In the genomic region with DNA sequence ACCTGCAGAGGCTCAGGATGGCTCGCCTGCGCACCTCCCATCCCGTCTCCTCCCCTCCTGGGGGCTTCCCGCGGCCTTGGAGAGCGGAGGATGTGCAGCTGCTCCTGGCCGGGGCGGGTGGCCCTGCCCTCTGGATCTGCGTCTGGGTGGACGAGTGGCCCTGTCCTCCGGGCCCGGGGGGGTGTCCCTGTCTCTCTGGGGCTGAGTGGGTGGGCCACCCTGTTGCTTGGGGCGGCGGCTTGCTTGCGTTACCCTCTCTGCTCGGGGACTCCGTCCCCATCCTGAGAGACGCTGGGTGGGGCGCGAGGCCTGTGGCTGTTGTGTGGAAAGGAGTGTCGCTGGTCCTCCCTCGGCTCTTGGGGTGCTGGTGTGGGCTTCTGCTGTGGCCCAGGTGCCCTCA, we compare ENCODE assay signal across 1 cellular context.
TF ChIP-seq lines count a peak whose summit lies in the region.

No MANE protein-coding gene starts in this region.

TF ChIP-seq in K562, 482 proteins besides CTCF, POLR2A, EP300 and RAD21:
- TF ChIP-seq, protein P1, sequence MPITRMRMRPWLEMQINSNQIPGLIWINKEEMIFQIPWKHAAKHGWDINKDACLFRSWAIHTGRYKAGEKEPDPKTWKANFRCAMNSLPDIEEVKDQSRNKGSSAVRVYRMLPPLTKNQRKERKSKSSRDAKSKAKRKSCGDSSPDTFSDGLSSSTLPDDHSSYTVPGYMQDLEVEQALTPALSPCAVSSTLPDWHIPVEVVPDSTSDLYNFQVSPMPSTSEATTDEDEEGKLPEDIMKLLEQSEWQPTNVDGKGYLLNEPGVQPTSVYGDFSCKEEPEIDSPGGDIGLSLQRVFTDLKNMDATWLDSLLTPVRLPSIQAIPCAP (CRISPR knock-in tag; IDR thresholded peaks at IDR 0.05; ENCODE audit: borderline replicate concordance), result no peak
- TF ChIP-seq POLR3A (IDR thresholded peaks at IDR 0.05; ENCODE audit: borderline replicate concordance, extremely low read depth, insufficient read depth, insufficient read length) (no peak), ZNF212 (CRISPR knock-in tag; IDR thresholded peaks at IDR 0.05) (no peak), CCNT2 (IDR thresholded peaks at IDR 0.05; ENCODE audit: borderline replicate concordance, extremely low read depth, insufficient read length, low read depth, low read length) (no peak), RBM22 (IDR thresholded peaks at IDR 0.05; ENCODE audit: low read depth, low read length, poor library complexity, severe bottlenecking) (peak; percentile 22), POLR2G (IDR thresholded peaks at IDR 0.05; ENCODE audit: low read depth, low read length) (peak; percentile 31; the same call in 1 of the 2 replicates)
- TF ChIP-seq, protein P2, sequence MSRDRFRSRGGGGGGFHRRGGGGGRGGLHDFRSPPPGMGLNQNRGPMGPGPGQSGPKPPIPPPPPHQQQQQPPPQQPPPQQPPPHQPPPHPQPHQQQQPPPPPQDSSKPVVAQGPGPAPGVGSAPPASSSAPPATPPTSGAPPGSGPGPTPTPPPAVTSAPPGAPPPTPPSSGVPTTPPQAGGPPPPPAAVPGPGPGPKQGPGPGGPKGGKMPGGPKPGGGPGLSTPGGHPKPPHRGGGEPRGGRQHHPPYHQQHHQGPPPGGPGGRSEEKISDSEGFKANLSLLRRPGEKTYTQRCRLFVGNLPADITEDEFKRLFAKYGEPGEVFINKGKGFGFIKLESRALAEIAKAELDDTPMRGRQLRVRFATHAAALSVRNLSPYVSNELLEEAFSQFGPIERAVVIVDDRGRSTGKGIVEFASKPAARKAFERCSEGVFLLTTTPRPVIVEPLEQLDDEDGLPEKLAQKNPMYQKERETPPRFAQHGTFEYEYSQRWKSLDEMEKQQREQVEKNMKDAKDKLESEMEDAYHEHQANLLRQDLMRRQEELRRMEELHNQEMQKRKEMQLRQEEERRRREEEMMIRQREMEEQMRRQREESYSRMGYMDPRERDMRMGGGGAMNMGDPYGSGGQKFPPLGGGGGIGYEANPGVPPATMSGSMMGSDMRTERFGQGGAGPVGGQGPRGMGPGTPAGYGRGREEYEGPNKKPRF (IDR thresholded peaks at IDR 0.05; ENCODE audit: low read depth, low read length), result no peak
